In genomic region chr5:138331449-138332368, GRCh38 we compare ENCODE assay signal across 8 cellular contexts. TPM values are rescaled to one million over a fixed set of nuclear protein-coding genes. Genes with fewer than 3 reads are reported as not detected.
A peak's percentile ranks its signal among the peaks of the same experiment; 100 is the strongest.
DNase-seq lines count a peak whose midpoint lies in the region; ATAC-seq, FAIRE-seq and TF ChIP-seq lines count a peak whose summit lies in the region.

TSS of gene CDC25C (minus strand) at chr5:138331804. CDS start at chr5:138331180, 624 bp downstream.

- peak within 1 kb of the TSS; percentile 94 for H3K4me2 ChIP-seq in trophoblast cell (ENCODE audit: low read length)

- H3K27me3 ChIP-seq in adipocyte (replicated peaks; ENCODE audit: control insufficient read depth, insufficient read depth, low read length): no peaks in the 10 kb centered on the region
- no peaks in the 10 kb centered on the region for H3K27me3 ChIP-seq in trophoblast cell (ENCODE audit: insufficient read depth, low read length)

- peak within 1 kb of the TSS; percentile 36 for H3K9ac ChIP-seq in adipocyte (ENCODE audit: low read length)
- H3K9ac ChIP-seq in trophoblast cell (ENCODE audit: low read length): peak within 1 kb of the TSS; percentile 75

- no peak within 1 kb of the TSS for H2AK5ac ChIP-seq in trophoblast cell (ENCODE audit: low read length)

- peak within 1 kb of the TSS; percentile 80 for H3K27ac Mint-ChIP-seq in type B pancreatic cell

- no peak within 1 kb of the TSS for H3K4ac ChIP-seq in trophoblast cell (ENCODE audit: low read depth, low read length)

- H3K4me1 Mint-ChIP-seq in type B pancreatic cell (ENCODE audit: unreplicated experiment): peaks cover 19% of the 10 kb centered on the region

- no peak within 1 kb of the TSS for H3K18ac ChIP-seq in trophoblast cell (ENCODE audit: low read length)

- no peak within 1 kb of the TSS for H4K91ac ChIP-seq in trophoblast cell (ENCODE audit: low read depth, low read length)

- H3K4me3 ChIP-seq in adipocyte (ENCODE audit: low read length) (peak within 1 kb of the TSS; percentile 94), trophoblast cell (ENCODE audit: low read depth, low read length) (peak within 1 kb of the TSS; percentile 73)

- H2AFZ ChIP-seq in trophoblast cell (ENCODE audit: insufficient read depth, low read length, poor library complexity): peak within 1 kb of the TSS; percentile 84

- H3K4me3 Mint-ChIP-seq in type B pancreatic cell: peak within 1 kb of the TSS; percentile 88

- H3K23ac ChIP-seq in trophoblast cell (ENCODE audit: low read length): no peak within 1 kb of the TSS

- DNase-seq in GM12892 (ENCODE audit: insufficient read length): peak; percentile 91
- DNase-seq in NCI-H1436 (lab: John Stamatoyannopoulos, UW): peak; percentile 99
- DNase-seq in SW480 (ENCODE audit: low spot score): peak; percentile 100
- DNase-seq in adipocyte (ENCODE audit: low read depth): peak; percentile 100
- DNase-seq in cardiac septum (ENCODE audit: low spot score): peak; percentile 98
- DNase-seq in trophoblast cell: peak; percentile 100
- DNase-seq in type B pancreatic cell (ENCODE audit: extremely low spot score, unreplicated experiment): peak; percentile 98

- no peaks in the 10 kb centered on the region for H3K27me3 Mint-ChIP-seq in type B pancreatic cell

- peak within 1 kb of the TSS; percentile 34 for H2BK120ac ChIP-seq in trophoblast cell (ENCODE audit: insufficient read depth, low read length, poor library complexity)

- ATAC-seq in HG02840 (IDR thresholded peaks at IDR 0.05; ENCODE audit: low FRiP score, unreplicated experiment): peak; percentile 99

- peak; percentile 72 for TF ChIP-seq POLR2A in GM12892 (IDR thresholded peaks at IDR 0.05; ENCODE audit: low read depth, low read length)

- peak within 1 kb of the TSS; percentile 22 for H2BK5ac ChIP-seq in trophoblast cell (ENCODE audit: low read depth, low read length, poor library complexity)

- no peak within 1 kb of the TSS for H3K14ac ChIP-seq in trophoblast cell (ENCODE audit: low read length)

- peak within 1 kb of the TSS; percentile 20 for H3K27ac ChIP-seq in trophoblast cell (ENCODE audit: low read depth, low read length)

- no peaks in the 10 kb centered on the region for H3K9me3 Mint-ChIP-seq in type B pancreatic cell

- no CpG with 5 or more reads among the region's 55 CpGs for WGBS in trophoblast cell (ENCODE audit: extremely low coverage, insufficient coverage, insufficient read length)

- H3K4me1 ChIP-seq in adipocyte (ENCODE audit: control insufficient read depth, insufficient read depth, low read length) (peaks cover 6% of the 10 kb centered on the region), trophoblast cell (ENCODE audit: control insufficient read depth in 1 of 2, insufficient read depth in 2 of 2, low read length in 2 of 2) (peaks cover 0 to 4% of the 10 kb centered on the region in 2 experiments)

- H4K12ac ChIP-seq in trophoblast cell (ENCODE audit: low read depth, low read length): no peak within 1 kb of the TSS

- no peaks in the 10 kb centered on the region for H3K36me3 ChIP-seq in adipocyte (ENCODE audit: control insufficient read depth, insufficient read depth, low read length, severe bottlenecking)
- peaks cover 0 to 3% of the 10 kb centered on the region in 2 experiments for H3K36me3 ChIP-seq in trophoblast cell (ENCODE audit: control insufficient read depth in 1 of 2, insufficient read depth in 2 of 2, low read length in 2 of 2)

- peak within 1 kb of the TSS; percentile 30 for H4K8ac ChIP-seq in trophoblast cell (ENCODE audit: low read depth, low read length)

- TF ChIP-seq CTCF in type B pancreatic cell (conservative IDR thresholded peaks at IDR 0.05): no peak

- no peaks in the 10 kb centered on the region for H3K36me3 Mint-ChIP-seq in type B pancreatic cell

- H2BK12ac ChIP-seq in trophoblast cell (ENCODE audit: low read length): no peak within 1 kb of the TSS

- FAIRE-seq in GM12892 (lab: Jason Lieb, UNC): peak; percentile 99

- intact Hi-C loops in cardiac septum (cut with DNase I): no loop called here

- H3K79me2 ChIP-seq in trophoblast cell (ENCODE audit: control insufficient read depth, insufficient read depth, low read length, poor library complexity): no peaks in the 10 kb centered on the region

- no peaks in the 10 kb centered on the region for H3K79me1 ChIP-seq in trophoblast cell (ENCODE audit: low read length)

- H3K9me3 ChIP-seq in adipocyte (ENCODE audit: control insufficient read depth, low read length): no peaks in the 10 kb centered on the region
- no peaks in the 10 kb centered on the region for H3K9me3 ChIP-seq in trophoblast cell (ENCODE audit: insufficient read depth, low read depth, low read length)

RNA-seq across cellular contexts. Expression of gene CDC25C, which starts in this region (rescaled TPM):
- polyA plus RNA-seq in GM12892 (2012; ENCODE audit: missing spikeins): 6.6 TPM
- total RNA-seq in cardiac septum (0.19 TPM), type B pancreatic cell (ENCODE audit: low replicate concordance) (4.1 and 17.2 TPM in 2 replicates)
- 13.6 and 14.2 TPM in 2 replicates for polyA plus RNA-seq in trophoblast cell (2013)

Comparison
In these comparisons a context has a peak if more than half of its experiments do, and no peak if none do; other contexts are left out.
1. Peak in every context shown above with its lines: DNase-seq, ATAC-seq, H3K4me3 ChIP-seq and H3K27ac ChIP-seq.
2. Peak in DNase-seq in cardiac septum; RNA of the gene not detected or under 1 TPM.